ENCODE assay signal across 17 cellular contexts in genomic region chr1:21524686-21525339, GRCh38. TPM values are rescaled to one million over a fixed set of nuclear protein-coding genes. Genes with fewer than 3 reads are reported as not detected.
DNase-seq lines count a peak whose midpoint lies in the region; ATAC-seq lines count a peak whose summit lies in the region.
"Had no signal": no experiment of that assay in that cellular context is flagged by ENCODE, and none has a peak within 500 bp of the region (broad histone marks: within the 10 kb centered on the region; RNA-seq: fewer than 3 reads in every experiment).

No MANE protein-coding gene starts in this region.

- H3K4me3 Mint-ChIP-seq in central memory CD8-positive, alpha-beta T cell: no peak overlapping the region

- peaks cover 2% of the 10 kb centered on the region for H3K27me3 Mint-ChIP-seq in central memory CD8-positive, alpha-beta T cell

- DNase-seq in Ammon's horn (ENCODE audit: low spot score) (peak; percentile 67), KBM-7 (peak; percentile 35), mesenteric fat pad (ENCODE audit: low spot score) (no peak), T-helper 1 cell (no peak), DMS114 treated with DMSO at 0.1 percent for 48 hours (lab: John Stamatoyannopoulos, UW; ENCODE audit: unreplicated experiment) (no peak)
- no peak for DNase-seq in central memory CD8-positive, alpha-beta T cell (ENCODE audit: low spot score in 2 of 2)
- DNase-seq: EL; HCEC 1CT; NCI-H1105 treated with DMSO at 0.1 percent for 48 hours; NCI-H69; psoas muscle; stimulated activated CD4-positive, alpha-beta T cell treated with anti-CD3 and anti-CD28 coated beads, Interleukin-2, amount 100 ng/mL, for 24 hours had no signal

- H3K9me3 Mint-ChIP-seq in central memory CD8-positive, alpha-beta T cell: no peaks in the 10 kb centered on the region

- H3K9me3 ChIP-seq in mesodermal cell (ENCODE audit: control insufficient read depth, low read length): no peaks in the 10 kb centered on the region
- H3K9me3 ChIP-seq: psoas muscle, SJSA1 had no signal

- peak overlapping the region; percentile 30 for H3K27ac ChIP-seq in mesodermal cell (ENCODE audit: low read depth, low read length, severe bottlenecking)
- H3K27ac ChIP-seq: psoas muscle, SJSA1 had no signal

- no peaks in the 10 kb centered on the region for H3K36me3 Mint-ChIP-seq in central memory CD8-positive, alpha-beta T cell (ENCODE audit: insufficient read depth)

- WGBS in mesodermal cell (ENCODE audit: insufficient coverage in 2 of 2), 2 experiments: 79 to 89% methylated on average over 10 to 13 of the region's 14 CpGs

- H3K27ac Mint-ChIP-seq in central memory CD8-positive, alpha-beta T cell (ENCODE audit: low read depth): peak overlapping the region; percentile 46

- in situ Hi-C loops in KBM-7 (cut with MboI; ENCODE audit: low pct_unique_long_range_greater_than_20kb, low sequenced_read_pairs): no loop called here

- H3K4me3 ChIP-seq in mesodermal cell (ENCODE audit: extremely low read depth, insufficient read depth, low read length, poor library complexity, severe bottlenecking): no peak overlapping the region
- H3K4me3 ChIP-seq: psoas muscle, SJSA1 had no signal

- no peak for ATAC-seq in central memory CD8-positive, alpha-beta T cell (replicated peaks; ENCODE audit: extremely low read depth, poor library complexity, severe bottlenecking)
- no peak for ATAC-seq in HG02840 (IDR thresholded peaks at IDR 0.05; ENCODE audit: low FRiP score, unreplicated experiment)
- ATAC-seq: psoas muscle had no signal

- no peaks in the 10 kb centered on the region for H3K36me3 ChIP-seq in mesodermal cell (ENCODE audit: control insufficient read depth, insufficient read depth, low read length)

- H3K4me1 Mint-ChIP-seq in central memory CD8-positive, alpha-beta T cell: peaks cover 7% of the 10 kb centered on the region

- peaks cover 3% of the 10 kb centered on the region for H3K4me1 ChIP-seq in mesodermal cell (ENCODE audit: control insufficient read depth, insufficient read depth, low read length, poor library complexity, severe bottlenecking)
- H3K4me1 ChIP-seq: psoas muscle, SJSA1 had no signal

RNA-seq across cellular contexts. Expression of gene ALPL, which starts 15.6 kb away (rescaled TPM):
- polyA plus RNA-seq in mesodermal cell (2013, experiment 1 of 2): 13.0 TPM
- 11.0 TPM for polyA plus RNA-seq in mesodermal cell (2013, experiment 2 of 2)
- total RNA-seq in mesenteric fat pad: 129 TPM
- total RNA-seq: HT-29, lung microvascular endothelial cell had no signal

Comparison
In these comparisons a context has a peak if more than half of its experiments do, and no peak if none do; other contexts are left out.
1. DNase-seq: peak in Ammon's horn (single experiment) and KBM-7 (single experiment); none in central memory CD8-positive, alpha-beta T cell (0 of 2), mesenteric fat pad (single experiment), T-helper 1 cell (0 of 5) and DMS114 treated with DMSO at 0.1 percent for 48 hours (single experiment).